Comparison of ENCODE assay signal across 8 cellular contexts in genomic region chr7:6026011-6026819, GRCh38. TPM values are rescaled to one million over a fixed set of nuclear protein-coding genes. Genes with fewer than 3 reads are reported as not detected.
A peak's percentile ranks its signal among the peaks of the same experiment; 100 is the strongest.
DNase-seq lines count a peak whose midpoint lies in the region; ATAC-seq and TF ChIP-seq lines count a peak whose summit lies in the region.

No MANE protein-coding gene starts in this region.

- no peaks in the 10 kb centered on the region for H3K27me3 Mint-ChIP-seq in activated T-cell treated with anti-CD3 and anti-CD28 coated beads, Interleukin-2, amount 50 U/mL, for 72 hours (ENCODE audit: low read depth)

- no peak overlapping the region for H3K14ac ChIP-seq in trophoblast cell (ENCODE audit: low read length)

- no peak overlapping the region for H3K4ac ChIP-seq in trophoblast cell (ENCODE audit: low read depth, low read length)

- no peak overlapping the region for H3K23ac ChIP-seq in trophoblast cell (ENCODE audit: low read length)

- H3K4me3 Mint-ChIP-seq in activated T-cell treated with anti-CD3 and anti-CD28 coated beads, Interleukin-2, amount 50 U/mL, for 72 hours: peak overlapping the region; percentile 73 to 77

- H3K27ac Mint-ChIP-seq in activated T-cell treated with anti-CD3 and anti-CD28 coated beads, Interleukin-2, amount 50 U/mL, for 72 hours: peak overlapping the region; percentile 93

- H3K27me3 ChIP-seq in PC-3 (ENCODE audit: low read length) (no peaks in the 10 kb centered on the region), foreskin keratinocyte (no peaks in the 10 kb centered on the region), trophoblast cell (ENCODE audit: insufficient read depth, low read length) (no peaks in the 10 kb centered on the region), upper lobe of left lung (no peaks in the 10 kb centered on the region)

- H4K8ac ChIP-seq in trophoblast cell (ENCODE audit: low read depth, low read length): peak overlapping the region; percentile 74

- POLR2A ChIA-PET in PC-3 (lab: Charles Lee; ENCODE audit: unreplicated experiment): no interaction called here

- H3K36me3 ChIP-seq in PC-3 (ENCODE audit: low read depth, low read length): peaks cover 56% of the 10 kb centered on the region
- H3K36me3 ChIP-seq in trophoblast cell (ENCODE audit: control insufficient read depth in 1 of 2, insufficient read depth in 2 of 2, low read length in 2 of 2): peaks cover 56 to 76% of the 10 kb centered on the region in 2 experiments
- H3K36me3 ChIP-seq in upper lobe of left lung: peaks cover 28 to 97% (median 62%) of the 10 kb centered on the region in 4 donors

- H3F3A ChIP-seq in PC-3 (ENCODE audit: low read length, unreplicated experiment): no peaks in the 10 kb centered on the region

- no peaks in the 10 kb centered on the region for H3K9me3 Mint-ChIP-seq in activated T-cell treated with anti-CD3 and anti-CD28 coated beads, Interleukin-2, amount 50 U/mL, for 72 hours

- H2AFZ ChIP-seq in PC-3 (ENCODE audit: low read length) (no peak overlapping the region), trophoblast cell (ENCODE audit: insufficient read depth, low read length, poor library complexity) (no peak overlapping the region)

- WGBS in trophoblast cell (ENCODE audit: extremely low coverage, insufficient coverage, insufficient read length): no CpG with 5 or more reads among the region's 22 CpGs
- 68 to 70% methylated on average over 14 to 19 of the region's 22 CpGs for WGBS in upper lobe of left lung, 2 donors

- H4K20me1 ChIP-seq in PC-3 (ENCODE audit: low read length): no peaks in the 10 kb centered on the region

- H2AK5ac ChIP-seq in trophoblast cell (ENCODE audit: low read length): no peak overlapping the region

- CTCF ChIA-PET in PC-3 (lab: Charles Lee): interaction anchor here (1.4 kb wide), 1 partner anchor 29 kb away, joined by 9 read pairs; no protein-coding TSS in a partner anchor

- no peak overlapping the region for H3K4me2 ChIP-seq in PC-3 (ENCODE audit: low read length)
- no peak overlapping the region for H3K4me2 ChIP-seq in trophoblast cell (ENCODE audit: low read length)

- TF ChIP-seq CTCF in PC-3 (conservative IDR thresholded peaks at IDR 0.05; ENCODE audit: low read depth, low read length): peak; percentile 48
- peak; percentile 47 for TF ChIP-seq CTCF in foreskin keratinocyte (conservative IDR thresholded peaks at IDR 0.05)
- peak in 5 of 6 experiments; percentile 14 to 32 (median 21) for TF ChIP-seq CTCF in upper lobe of left lung (IDR thresholded peaks at IDR 0.05)

- H2BK5ac ChIP-seq in trophoblast cell (ENCODE audit: low read depth, low read length, poor library complexity): no peak overlapping the region

- H2BK120ac ChIP-seq in trophoblast cell (ENCODE audit: insufficient read depth, low read length, poor library complexity): no peak overlapping the region

- no TSS peak for BruUV-seq in PC-3 (replicated peaks; lab: Mats Ljungman, UMichigan)

- H3K4me3 ChIP-seq in PC-3 (ENCODE audit: low read length) (no peak overlapping the region), trophoblast cell (ENCODE audit: low read depth, low read length) (no peak overlapping the region), upper lobe of left lung (peak overlapping the region in 3 of 4 donors; percentile 25 to 42 (median 30))

- H2BK12ac ChIP-seq in trophoblast cell (ENCODE audit: low read length): peak overlapping the region; percentile 33

- H3K79me2 ChIP-seq in PC-3 (ENCODE audit: low read length): no peaks in the 10 kb centered on the region
- H3K79me2 ChIP-seq in trophoblast cell (ENCODE audit: control insufficient read depth, insufficient read depth, low read length, poor library complexity): no peaks in the 10 kb centered on the region

- peaks cover 18% of the 10 kb centered on the region for H3K4me1 Mint-ChIP-seq in activated T-cell treated with anti-CD3 and anti-CD28 coated beads, Interleukin-2, amount 50 U/mL, for 72 hours (ENCODE audit: low read depth)

- ATAC-seq in HG03108 (IDR thresholded peaks at IDR 0.05; ENCODE audit: unreplicated experiment) (peak; percentile 91), PC-3 (peak; percentile 91), foreskin keratinocyte (peak; percentile 85), upper lobe of left lung (ENCODE audit: low FRiP score in 2 of 2) (peak; percentile 81 to 94)
- ATAC-seq in activated T-cell treated with anti-CD3 and anti-CD28 coated beads, Interleukin-2, amount 50 U/mL, for 72 hours (replicated peaks in 1 of 2): peak; percentile 91 to 99

- H3K27ac ChIP-seq in PC-3 (ENCODE audit: low read length): no peak overlapping the region
- H3K27ac ChIP-seq in foreskin keratinocyte: no peak overlapping the region
- no peak overlapping the region for H3K27ac ChIP-seq in trophoblast cell (ENCODE audit: low read depth, low read length)
- H3K27ac ChIP-seq in upper lobe of left lung: peak overlapping the region; percentile 67 to 85 (median 78)

- peak overlapping the region; percentile 29 for H3K18ac ChIP-seq in trophoblast cell (ENCODE audit: low read length)

- H3K79me1 ChIP-seq in trophoblast cell (ENCODE audit: low read length): no peaks in the 10 kb centered on the region

- H3K4me1 ChIP-seq in PC-3 (ENCODE audit: insufficient read depth, low read length) (no peaks in the 10 kb centered on the region), foreskin keratinocyte (no peaks in the 10 kb centered on the region), trophoblast cell (ENCODE audit: control insufficient read depth in 1 of 2, insufficient read depth in 2 of 2, low read length in 2 of 2) (peaks cover 0 to 3% of the 10 kb centered on the region in 2 experiments), upper lobe of left lung (peaks cover 7 to 18% (median 15%) of the 10 kb centered on the region in 4 donors)

- peaks cover 8 to 30% of the 10 kb centered on the region in 2 donors for H3K36me3 Mint-ChIP-seq in activated T-cell treated with anti-CD3 and anti-CD28 coated beads, Interleukin-2, amount 50 U/mL, for 72 hours (ENCODE audit: insufficient read depth in 2 of 2)

- TF ChIP-seq EP300 in upper lobe of left lung (IDR thresholded peaks at IDR 0.05): no peak

- peak; percentile 44 for DNase-seq in SKM-1 treated with dmso at 0.1 percent for 144 hours (lab: John Stamatoyannopoulos, UW; ENCODE audit: unreplicated experiment)
- DNase-seq in SKM-1 (lab: John Stamatoyannopoulos, UW; ENCODE audit: unreplicated experiment): no peak
- peak; percentile 55 for DNase-seq in PC-3
- DNase-seq in activated T-cell treated with anti-CD3 and anti-CD28 coated beads, Interleukin-2, amount 50 U/mL, for 72 hours: peak; percentile 72 to 80
- peak in 1 of 2 donors; percentile 16 for DNase-seq in foreskin keratinocyte
- no peak for DNase-seq in trophoblast cell
- DNase-seq in upper lobe of left lung: peak; percentile 52 to 82

- H4K91ac ChIP-seq in trophoblast cell (ENCODE audit: low read depth, low read length): no peak overlapping the region

- H4K12ac ChIP-seq in trophoblast cell (ENCODE audit: low read depth, low read length): peak overlapping the region; percentile 59

- H3K9me3 ChIP-seq in PC-3 (ENCODE audit: low read length) (no peaks in the 10 kb centered on the region), trophoblast cell (ENCODE audit: insufficient read depth, low read depth, low read length) (no peaks in the 10 kb centered on the region), upper lobe of left lung (no peaks in the 10 kb centered on the region)

- H3K9ac ChIP-seq in PC-3 (ENCODE audit: low read length) (no peak overlapping the region), trophoblast cell (ENCODE audit: low read length) (no peak overlapping the region)

- intact Hi-C loops in PC-3 (cut with micrococcal nuclease): no loop called here

- H3K9me2 ChIP-seq in PC-3 (replicated peaks; ENCODE audit: low read length): no peaks in the 10 kb centered on the region

- peak in 1 of 4 donors; percentile 28 for TF ChIP-seq POLR2A in upper lobe of left lung (IDR thresholded peaks at IDR 0.05)

RNA-seq across cellular contexts. Expression of gene ANKRD61, which starts 5.0 kb away (rescaled TPM):
- 0.23 and 0.26 TPM in 2 replicates for total RNA-seq in PC-3 (2014; rRNA removed)
- not detected for total RNA-seq in activated T-cell treated with anti-CD3 and anti-CD28 coated beads, Interleukin-2, amount 50 U/mL, for 72 hours
- 0.14 and 0.28 TPM in 2 replicates for total RNA-seq in foreskin keratinocyte
- polyA plus RNA-seq in foreskin keratinocyte: 0.06 and 0.09 TPM in 2 replicates
- 0.15 and 0.18 TPM in 2 replicates for polyA plus RNA-seq in trophoblast cell (2013)
- total RNA-seq in upper lobe of left lung: under 1 TPM in 1 of 6 donors, not detected in 5; 0.46 TPM

RNA-seq across cellular contexts. Expression of gene AIMP2, which starts 17.1 kb away (rescaled TPM):
- 62.3 and 68.4 TPM in 2 replicates for total RNA-seq in PC-3 (2014; rRNA removed)
- total RNA-seq in activated T-cell treated with anti-CD3 and anti-CD28 coated beads, Interleukin-2, amount 50 U/mL, for 72 hours: 10 to 100 TPM; 42.2 to 49.9 TPM
- 62.9 and 66.3 TPM in 2 replicates for total RNA-seq in foreskin keratinocyte
- polyA plus RNA-seq in foreskin keratinocyte: 65.5 and 71.6 TPM in 2 replicates
- polyA plus RNA-seq in trophoblast cell (2013): 61.7 and 61.9 TPM in 2 replicates
- total RNA-seq in upper lobe of left lung: 10 to 100 TPM in 5 of 6 donors, 1 to 10 TPM in 1; 8.4 to 58.1 (median 25.3) TPM

RNA-seq across cellular contexts. Expression of gene PMS2, which starts 17.4 kb away (rescaled TPM):
- total RNA-seq in PC-3 (2014; rRNA removed): 14.3 and 16.2 TPM in 2 replicates
- 10 to 100 TPM; 22.6 to 28.9 TPM for total RNA-seq in activated T-cell treated with anti-CD3 and anti-CD28 coated beads, Interleukin-2, amount 50 U/mL, for 72 hours
- 11.6 and 13.2 TPM in 2 replicates for total RNA-seq in foreskin keratinocyte
- polyA plus RNA-seq in foreskin keratinocyte: 2.8 and 4.1 TPM in 2 replicates
- polyA plus RNA-seq in trophoblast cell (2013): 8.4 TPM in 2 replicates
- 10 to 100 TPM in 3 of 6 donors, 1 to 10 TPM in 3; 5.1 to 15.7 (median 9.7) TPM for total RNA-seq in upper lobe of left lung

RNA-seq across cellular contexts. Expression of gene EIF2AK1, which starts 32.8 kb away (rescaled TPM):
- total RNA-seq in PC-3 (2014; rRNA removed) (239 and 325 TPM in 2 replicates), foreskin keratinocyte (48.7 and 61.2 TPM in 2 replicates), upper lobe of left lung (100 to 1,000 TPM in 3 of 6 donors, 10 to 100 TPM in 3; 76.5 to 283 (median 123) TPM)
- 100 to 1,000 TPM; 103 to 130 TPM for total RNA-seq in activated T-cell treated with anti-CD3 and anti-CD28 coated beads, Interleukin-2, amount 50 U/mL, for 72 hours
- polyA plus RNA-seq in foreskin keratinocyte: 47.8 and 49.0 TPM in 2 replicates
- polyA plus RNA-seq in trophoblast cell (2013): 122 and 129 TPM in 2 replicates

RNA-seq across cellular contexts. Expression of gene RSPH10B, which starts 55.7 kb away (rescaled TPM):
- total RNA-seq in PC-3 (2014; rRNA removed): not detected in 2 replicates
- under 1 TPM; 0.28 to 0.91 TPM for total RNA-seq in activated T-cell treated with anti-CD3 and anti-CD28 coated beads, Interleukin-2, amount 50 U/mL, for 72 hours
- 0.04 TPM in 1 of 2 replicates, not detected in the other for total RNA-seq in foreskin keratinocyte
- 0.02 and 0.04 TPM in 2 replicates for polyA plus RNA-seq in foreskin keratinocyte
- polyA plus RNA-seq in trophoblast cell (2013): 0.15 and 0.19 TPM in 2 replicates
- total RNA-seq in upper lobe of left lung: 10 to 100 TPM in 2 of 6 donors, 1 to 10 TPM in 3, under 1 TPM in 1; 0.20 to 20.5 (median 4.4) TPM

Comparison
In these comparisons a context has a peak if more than half of its experiments do, and no peak if none do; other contexts are left out.
1. DNase-seq: peak in SKM-1 treated with dmso at 0.1 percent for 144 hours (single experiment), PC-3 (single experiment), activated T-cell treated with anti-CD3 and anti-CD28 coated beads, Interleukin-2, amount 50 U/mL, for 72 hours (2 of 2) and upper lobe of left lung (2 of 2); none in SKM-1 (single experiment) and trophoblast cell (0 of 2).
2. H3K27ac ChIP-seq: peak in upper lobe of left lung (4 of 4); none in PC-3 (single experiment), foreskin keratinocyte (single experiment) and trophoblast cell (single experiment).
3. H3K4me3 ChIP-seq: peak in upper lobe of left lung (3 of 4); none in PC-3 (single experiment) and trophoblast cell (single experiment).
4. Peak in every context shown above with its lines, with median percentiles within 50 percentile points of each other: ATAC-seq and CTCF ChIP-seq.